ENCODE assay signal across 14 cellular contexts in the genomic region with DNA sequence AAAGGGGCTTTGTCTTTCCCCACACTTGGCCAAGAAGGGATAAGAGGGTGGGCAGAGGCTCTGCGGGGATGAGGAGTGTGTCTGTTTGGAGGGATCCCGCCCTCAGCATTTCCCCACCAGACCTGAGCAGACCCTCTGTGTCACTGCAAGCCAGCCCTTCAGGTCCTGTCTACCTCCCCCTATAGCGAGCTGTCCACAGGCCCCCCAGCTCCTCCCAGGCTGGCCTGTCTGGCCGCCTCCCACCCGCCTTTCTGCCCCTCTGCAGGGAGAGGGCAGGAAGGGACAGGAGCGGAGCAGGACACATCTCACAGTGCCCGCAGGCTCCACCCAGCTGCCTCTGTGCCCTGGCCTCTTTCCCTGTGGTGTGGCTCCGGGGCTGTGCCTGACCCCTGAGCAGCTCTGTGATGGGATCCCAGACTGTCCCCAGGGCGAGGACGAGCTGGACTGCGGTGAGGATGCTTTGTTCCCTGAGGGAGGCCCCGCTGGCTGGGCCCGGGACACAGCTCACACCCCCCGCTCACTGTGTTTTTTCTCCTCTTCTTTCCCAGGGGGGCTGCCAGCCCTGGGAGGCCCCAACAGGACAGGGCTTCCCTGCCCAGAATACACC.
"Had no signal": no experiment of that assay in that cellular context is flagged by ENCODE, and none has a peak within 500 bp of the region (broad histone marks: within the 10 kb centered on the region; RNA-seq: fewer than 3 reads in every experiment).

No MANE protein-coding gene starts in this region.

- DNase-seq: effector CD4-positive, alpha-beta T cell; foreskin keratinocyte; kidney glomerular epithelial cell had no signal

- H3K4me3 ChIP-seq: mucosa of descending colon, pancreas, prostate gland, right lobe of liver, suprapubic skin, thyroid gland had no signal

- H3K27ac ChIP-seq: coronary artery, foreskin keratinocyte, pancreas, prostate gland, right lobe of liver, suprapubic skin, thyroid gland had no signal

- H3K4me1 Mint-ChIP-seq: endodermal cell; stimulated activated effector memory CD8-positive, alpha-beta T cell treated with anti-CD3 and anti-CD28 coated beads, Interleukin-12 subunit alpha, Interleukin-12 subunit beta, amount 100 ng/mL, for 72 hours had no signal

- H3K9me3 Mint-ChIP-seq: endodermal cell; naive thymus-derived CD8-positive, alpha-beta T cell; stimulated activated effector memory CD8-positive, alpha-beta T cell treated with anti-CD3 and anti-CD28 coated beads, Interleukin-12 subunit alpha, Interleukin-12 subunit beta, amount 100 ng/mL, for 72 hours; type B pancreatic cell had no signal

- H3K4me1 ChIP-seq: foreskin keratinocyte, pancreas, prostate gland had no signal

- H3K36me3 ChIP-seq: pancreas, prostate gland, right lobe of liver, suprapubic skin, thyroid gland had no signal

- H3K4me3 Mint-ChIP-seq: stimulated activated effector memory CD8-positive, alpha-beta T cell treated with anti-CD3 and anti-CD28 coated beads, Interleukin-12 subunit alpha, Interleukin-12 subunit beta, amount 100 ng/mL, for 72 hours; type B pancreatic cell had no signal

- H3K36me3 Mint-ChIP-seq: naive thymus-derived CD8-positive, alpha-beta T cell; stimulated activated effector memory CD8-positive, alpha-beta T cell treated with anti-CD3 and anti-CD28 coated beads, Interleukin-12 subunit alpha, Interleukin-12 subunit beta, amount 100 ng/mL, for 72 hours; type B pancreatic cell had no signal

- H3K27me3 ChIP-seq: right lobe of liver had no signal

- H3K27ac Mint-ChIP-seq: endodermal cell; naive thymus-derived CD8-positive, alpha-beta T cell; stimulated activated effector memory CD8-positive, alpha-beta T cell treated with anti-CD3 and anti-CD28 coated beads, Interleukin-12 subunit alpha, Interleukin-12 subunit beta, amount 100 ng/mL, for 72 hours; type B pancreatic cell had no signal

- H3K9me3 ChIP-seq: mucosa of descending colon, pancreas, prostate gland, right lobe of liver, suprapubic skin, thyroid gland had no signal
